1 cellular context compared by ENCODE assay signal in the genomic region with DNA sequence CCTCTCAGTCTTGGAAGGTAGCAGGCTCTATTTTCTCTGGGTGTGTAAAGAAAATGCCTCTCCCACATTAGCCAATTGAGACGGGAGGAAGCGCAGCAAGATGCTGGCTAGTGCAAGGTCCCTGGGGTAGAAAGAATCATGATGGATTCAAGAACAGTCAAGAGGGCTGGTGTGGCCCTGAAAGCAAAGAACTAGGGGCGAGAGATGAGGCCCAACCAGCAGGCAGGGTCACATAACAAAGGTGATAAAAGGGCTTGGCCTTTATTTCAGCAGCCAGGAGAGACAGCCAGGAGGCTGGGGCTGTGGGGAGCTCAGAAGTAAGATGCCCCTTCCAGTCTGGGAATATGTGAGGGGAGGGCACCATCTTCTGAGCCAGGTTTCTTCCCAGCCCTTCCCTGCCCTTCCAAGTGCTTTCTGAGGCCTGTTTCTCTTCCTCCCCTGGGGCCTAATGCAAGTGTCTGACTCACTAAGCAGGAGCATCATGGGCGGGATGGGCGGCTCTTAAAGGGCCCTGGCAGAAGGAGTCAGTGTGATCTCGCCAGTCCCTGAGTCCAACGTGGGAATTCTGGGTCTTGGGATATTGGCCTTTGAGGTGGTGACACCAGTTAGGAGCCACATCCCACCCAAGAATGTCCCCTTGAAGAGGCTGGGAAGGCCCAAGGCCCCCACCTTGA.
TF ChIP-seq lines count a peak whose summit lies in the region.

No MANE protein-coding gene starts in this region.

TF ChIP-seq in H1, 55 proteins besides CTCF, POLR2A, EP300 and RAD21 (continued from another document):
- TF ChIP-seq CHD1 (IDR thresholded peaks at IDR 0.05; ENCODE audit: low read depth, low read length), result no peak
- no peak for TF ChIP-seq NRF1 (IDR thresholded peaks at IDR 0.05; ENCODE audit: low read depth, low read length)
- no peak for TF ChIP-seq CHD2 (IDR thresholded peaks at IDR 0.05; ENCODE audit: low read length)
- no peak for TF ChIP-seq RNF2 (IDR thresholded peaks at IDR 0.05; ENCODE audit: borderline replicate concordance, low read depth, low read length, missing control alignments, poor library complexity, severe bottlenecking)
- TF ChIP-seq HDAC2 (IDR thresholded peaks at IDR 0.05; ENCODE audit: borderline replicate concordance in 1 of 2, low read depth in 2 of 2, low read length in 2 of 2), result no peak
- TF ChIP-seq CEBPB (IDR thresholded peaks at IDR 0.05; ENCODE audit: low read depth, low read length), result no peak
- no peak for TF ChIP-seq NANOG (IDR thresholded peaks at IDR 0.05; ENCODE audit: insufficient read depth, low read depth, low read length, poor library complexity, severe bottlenecking)
- TF ChIP-seq CBX5 (IDR thresholded peaks at IDR 0.05; ENCODE audit: low read depth, low read length), result no peak
- no peak for TF ChIP-seq SP2 (IDR thresholded peaks at IDR 0.05; ENCODE audit: low read length)
- no peak for TF ChIP-seq EZH2 (IDR thresholded peaks at IDR 0.05; ENCODE audit: low read depth, low read length, severe bottlenecking)
- TF ChIP-seq TEAD4 (IDR thresholded peaks at IDR 0.05; ENCODE audit: low read depth, low read length), result no peak
- TF ChIP-seq, protein P1, sequence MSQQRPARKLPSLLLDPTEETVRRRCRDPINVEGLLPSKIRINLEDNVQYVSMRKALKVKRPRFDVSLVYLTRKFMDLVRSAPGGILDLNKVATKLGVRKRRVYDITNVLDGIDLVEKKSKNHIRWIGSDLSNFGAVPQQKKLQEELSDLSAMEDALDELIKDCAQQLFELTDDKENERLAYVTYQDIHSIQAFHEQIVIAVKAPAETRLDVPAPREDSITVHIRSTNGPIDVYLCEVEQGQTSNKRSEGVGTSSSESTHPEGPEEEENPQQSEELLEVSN (IDR thresholded peaks at IDR 0.05), result no peak
- no peak for TF ChIP-seq CBX8 (IDR thresholded peaks at IDR 0.05; ENCODE audit: borderline replicate concordance, low read depth, low read length)
- TF ChIP-seq, protein P2, sequence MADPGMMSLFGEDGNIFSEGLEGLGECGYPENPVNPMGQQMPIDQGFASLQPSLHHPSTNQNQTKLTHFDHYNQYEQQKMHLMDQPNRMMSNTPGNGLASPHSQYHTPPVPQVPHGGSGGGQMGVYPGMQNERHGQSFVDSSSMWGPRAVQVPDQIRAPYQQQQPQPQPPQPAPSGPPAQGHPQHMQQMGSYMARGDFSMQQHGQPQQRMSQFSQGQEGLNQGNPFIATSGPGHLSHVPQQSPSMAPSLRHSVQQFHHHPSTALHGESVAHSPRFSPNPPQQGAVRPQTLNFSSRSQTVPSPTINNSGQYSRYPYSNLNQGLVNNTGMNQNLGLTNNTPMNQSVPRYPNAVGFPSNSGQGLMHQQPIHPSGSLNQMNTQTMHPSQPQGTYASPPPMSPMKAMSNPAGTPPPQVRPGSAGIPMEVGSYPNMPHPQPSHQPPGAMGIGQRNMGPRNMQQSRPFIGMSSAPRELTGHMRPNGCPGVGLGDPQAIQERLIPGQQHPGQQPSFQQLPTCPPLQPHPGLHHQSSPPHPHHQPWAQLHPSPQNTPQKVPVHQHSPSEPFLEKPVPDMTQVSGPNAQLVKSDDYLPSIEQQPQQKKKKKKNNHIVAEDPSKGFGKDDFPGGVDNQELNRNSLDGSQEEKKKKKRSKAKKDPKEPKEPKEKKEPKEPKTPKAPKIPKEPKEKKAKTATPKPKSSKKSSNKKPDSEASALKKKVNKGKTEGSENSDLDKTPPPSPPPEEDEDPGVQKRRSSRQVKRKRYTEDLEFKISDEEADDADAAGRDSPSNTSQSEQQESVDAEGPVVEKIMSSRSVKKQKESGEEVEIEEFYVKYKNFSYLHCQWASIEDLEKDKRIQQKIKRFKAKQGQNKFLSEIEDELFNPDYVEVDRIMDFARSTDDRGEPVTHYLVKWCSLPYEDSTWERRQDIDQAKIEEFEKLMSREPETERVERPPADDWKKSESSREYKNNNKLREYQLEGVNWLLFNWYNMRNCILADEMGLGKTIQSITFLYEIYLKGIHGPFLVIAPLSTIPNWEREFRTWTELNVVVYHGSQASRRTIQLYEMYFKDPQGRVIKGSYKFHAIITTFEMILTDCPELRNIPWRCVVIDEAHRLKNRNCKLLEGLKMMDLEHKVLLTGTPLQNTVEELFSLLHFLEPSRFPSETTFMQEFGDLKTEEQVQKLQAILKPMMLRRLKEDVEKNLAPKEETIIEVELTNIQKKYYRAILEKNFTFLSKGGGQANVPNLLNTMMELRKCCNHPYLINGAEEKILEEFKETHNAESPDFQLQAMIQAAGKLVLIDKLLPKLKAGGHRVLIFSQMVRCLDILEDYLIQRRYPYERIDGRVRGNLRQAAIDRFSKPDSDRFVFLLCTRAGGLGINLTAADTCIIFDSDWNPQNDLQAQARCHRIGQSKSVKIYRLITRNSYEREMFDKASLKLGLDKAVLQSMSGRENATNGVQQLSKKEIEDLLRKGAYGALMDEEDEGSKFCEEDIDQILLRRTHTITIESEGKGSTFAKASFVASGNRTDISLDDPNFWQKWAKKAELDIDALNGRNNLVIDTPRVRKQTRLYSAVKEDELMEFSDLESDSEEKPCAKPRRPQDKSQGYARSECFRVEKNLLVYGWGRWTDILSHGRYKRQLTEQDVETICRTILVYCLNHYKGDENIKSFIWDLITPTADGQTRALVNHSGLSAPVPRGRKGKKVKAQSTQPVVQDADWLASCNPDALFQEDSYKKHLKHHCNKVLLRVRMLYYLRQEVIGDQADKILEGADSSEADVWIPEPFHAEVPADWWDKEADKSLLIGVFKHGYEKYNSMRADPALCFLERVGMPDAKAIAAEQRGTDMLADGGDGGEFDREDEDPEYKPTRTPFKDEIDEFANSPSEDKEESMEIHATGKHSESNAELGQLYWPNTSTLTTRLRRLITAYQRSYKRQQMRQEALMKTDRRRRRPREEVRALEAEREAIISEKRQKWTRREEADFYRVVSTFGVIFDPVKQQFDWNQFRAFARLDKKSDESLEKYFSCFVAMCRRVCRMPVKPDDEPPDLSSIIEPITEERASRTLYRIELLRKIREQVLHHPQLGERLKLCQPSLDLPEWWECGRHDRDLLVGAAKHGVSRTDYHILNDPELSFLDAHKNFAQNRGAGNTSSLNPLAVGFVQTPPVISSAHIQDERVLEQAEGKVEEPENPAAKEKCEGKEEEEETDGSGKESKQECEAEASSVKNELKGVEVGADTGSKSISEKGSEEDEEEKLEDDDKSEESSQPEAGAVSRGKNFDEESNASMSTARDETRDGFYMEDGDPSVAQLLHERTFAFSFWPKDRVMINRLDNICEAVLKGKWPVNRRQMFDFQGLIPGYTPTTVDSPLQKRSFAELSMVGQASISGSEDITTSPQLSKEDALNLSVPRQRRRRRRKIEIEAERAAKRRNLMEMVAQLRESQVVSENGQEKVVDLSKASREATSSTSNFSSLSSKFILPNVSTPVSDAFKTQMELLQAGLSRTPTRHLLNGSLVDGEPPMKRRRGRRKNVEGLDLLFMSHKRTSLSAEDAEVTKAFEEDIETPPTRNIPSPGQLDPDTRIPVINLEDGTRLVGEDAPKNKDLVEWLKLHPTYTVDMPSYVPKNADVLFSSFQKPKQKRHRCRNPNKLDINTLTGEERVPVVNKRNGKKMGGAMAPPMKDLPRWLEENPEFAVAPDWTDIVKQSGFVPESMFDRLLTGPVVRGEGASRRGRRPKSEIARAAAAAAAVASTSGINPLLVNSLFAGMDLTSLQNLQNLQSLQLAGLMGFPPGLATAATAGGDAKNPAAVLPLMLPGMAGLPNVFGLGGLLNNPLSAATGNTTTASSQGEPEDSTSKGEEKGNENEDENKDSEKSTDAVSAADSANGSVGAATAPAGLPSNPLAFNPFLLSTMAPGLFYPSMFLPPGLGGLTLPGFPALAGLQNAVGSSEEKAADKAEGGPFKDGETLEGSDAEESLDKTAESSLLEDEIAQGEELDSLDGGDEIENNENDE (IDR thresholded peaks at IDR 0.05; ENCODE audit: insufficient replicate concordance, low read length), result no peak
- TF ChIP-seq SIN3A (conservative IDR thresholded peaks at IDR 0.05 in 1 of 2, IDR thresholded peaks at IDR 0.05 in 1 of 2; ENCODE audit: low read depth in 1 of 2, low read length in 2 of 2), result no peak
- TF ChIP-seq GTF2F1 (IDR thresholded peaks at IDR 0.05; ENCODE audit: borderline replicate concordance, low read depth, low read length), result no peak
- no peak for TF ChIP-seq TBP (IDR thresholded peaks at IDR 0.05; ENCODE audit: low read depth, low read length)
TF ChIP-seq in H1: peak in this region for 0.
